1 cellular context compared by ENCODE assay signal in the genomic region with DNA sequence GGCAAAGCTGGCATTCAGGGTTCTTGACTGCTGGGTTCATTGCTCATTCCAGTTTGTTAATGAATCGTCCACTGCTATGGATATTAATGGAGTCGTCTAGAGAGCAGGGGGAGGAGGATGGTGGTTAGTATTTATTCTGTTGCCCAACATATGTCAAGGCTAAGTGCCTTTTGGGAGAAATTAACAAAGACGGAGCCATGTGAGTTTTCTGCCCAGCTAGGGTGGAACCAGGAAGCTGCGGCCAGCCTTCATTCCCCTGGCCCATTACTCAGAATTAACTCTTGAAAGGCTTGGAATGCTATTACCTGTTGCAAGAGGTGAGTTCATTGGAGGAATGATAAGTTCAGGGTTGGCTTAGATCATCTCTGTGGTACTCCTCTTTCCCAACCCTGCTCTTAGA.
TF ChIP-seq lines count a peak whose summit lies in the region.

No MANE protein-coding gene starts in this region.

TF ChIP-seq in WTC11, 78 proteins besides CTCF, POLR2A, EP300 and RAD21 (continued from another document):
- TF ChIP-seq, protein P1, sequence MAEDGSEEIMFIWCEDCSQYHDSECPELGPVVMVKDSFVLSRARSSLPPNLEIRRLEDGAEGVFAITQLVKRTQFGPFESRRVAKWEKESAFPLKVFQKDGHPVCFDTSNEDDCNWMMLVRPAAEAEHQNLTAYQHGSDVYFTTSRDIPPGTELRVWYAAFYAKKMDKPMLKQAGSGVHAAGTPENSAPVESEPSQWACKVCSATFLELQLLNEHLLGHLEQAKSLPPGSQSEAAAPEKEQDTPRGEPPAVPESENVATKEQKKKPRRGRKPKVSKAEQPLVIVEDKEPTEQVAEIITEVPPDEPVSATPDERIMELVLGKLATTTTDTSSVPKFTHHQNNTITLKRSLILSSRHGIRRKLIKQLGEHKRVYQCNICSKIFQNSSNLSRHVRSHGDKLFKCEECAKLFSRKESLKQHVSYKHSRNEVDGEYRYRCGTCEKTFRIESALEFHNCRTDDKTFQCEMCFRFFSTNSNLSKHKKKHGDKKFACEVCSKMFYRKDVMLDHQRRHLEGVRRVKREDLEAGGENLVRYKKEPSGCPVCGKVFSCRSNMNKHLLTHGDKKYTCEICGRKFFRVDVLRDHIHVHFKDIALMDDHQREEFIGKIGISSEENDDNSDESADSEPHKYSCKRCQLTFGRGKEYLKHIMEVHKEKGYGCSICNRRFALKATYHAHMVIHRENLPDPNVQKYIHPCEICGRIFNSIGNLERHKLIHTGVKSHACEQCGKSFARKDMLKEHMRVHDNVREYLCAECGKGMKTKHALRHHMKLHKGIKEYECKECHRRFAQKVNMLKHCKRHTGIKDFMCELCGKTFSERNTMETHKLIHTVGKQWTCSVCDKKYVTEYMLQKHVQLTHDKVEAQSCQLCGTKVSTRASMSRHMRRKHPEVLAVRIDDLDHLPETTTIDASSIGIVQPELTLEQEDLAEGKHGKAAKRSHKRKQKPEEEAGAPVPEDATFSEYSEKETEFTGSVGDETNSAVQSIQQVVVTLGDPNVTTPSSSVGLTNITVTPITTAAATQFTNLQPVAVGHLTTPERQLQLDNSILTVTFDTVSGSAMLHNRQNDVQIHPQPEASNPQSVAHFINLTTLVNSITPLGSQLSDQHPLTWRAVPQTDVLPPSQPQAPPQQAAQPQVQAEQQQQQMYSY (CRISPR knock-in tag; IDR thresholded peaks at IDR 0.05): no peak
- TF ChIP-seq ZNF416 (CRISPR knock-in tag; IDR thresholded peaks at IDR 0.05) (no peak), NFATC4 (CRISPR knock-in tag; IDR thresholded peaks at IDR 0.05) (no peak), ZNF138 (CRISPR knock-in tag; conservative IDR thresholded peaks at IDR 0.05) (no peak)
- TF ChIP-seq, protein P2, sequence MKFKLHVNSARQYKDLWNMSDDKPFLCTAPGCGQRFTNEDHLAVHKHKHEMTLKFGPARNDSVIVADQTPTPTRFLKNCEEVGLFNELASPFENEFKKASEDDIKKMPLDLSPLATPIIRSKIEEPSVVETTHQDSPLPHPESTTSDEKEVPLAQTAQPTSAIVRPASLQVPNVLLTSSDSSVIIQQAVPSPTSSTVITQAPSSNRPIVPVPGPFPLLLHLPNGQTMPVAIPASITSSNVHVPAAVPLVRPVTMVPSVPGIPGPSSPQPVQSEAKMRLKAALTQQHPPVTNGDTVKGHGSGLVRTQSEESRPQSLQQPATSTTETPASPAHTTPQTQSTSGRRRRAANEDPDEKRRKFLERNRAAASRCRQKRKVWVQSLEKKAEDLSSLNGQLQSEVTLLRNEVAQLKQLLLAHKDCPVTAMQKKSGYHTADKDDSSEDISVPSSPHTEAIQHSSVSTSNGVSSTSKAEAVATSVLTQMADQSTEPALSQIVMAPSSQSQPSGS (CRISPR knock-in tag; IDR thresholded peaks at IDR 0.05; ENCODE audit: borderline replicate concordance, low read depth): no peak
